7 cellular contexts compared by ENCODE assay signal in genomic region chr14:25464772-25465171, GRCh38.
"Had no signal": no experiment of that assay in that cellular context is flagged by ENCODE, and none has a peak within 500 bp of the region (broad histone marks: within the 10 kb centered on the region; RNA-seq: fewer than 3 reads in every experiment).

No MANE protein-coding gene starts in this region.

- ATAC-seq: K562 had no signal

- H3K4me3 ChIP-seq: K562 had no signal

- H3K9ac ChIP-seq: KMS-11 had no signal

- DNase-seq: IMR-90, KBM-7, KG1 had no signal

- H3K4me2 ChIP-seq: KMS-11 had no signal

- H3K27ac ChIP-seq: HL-60, KMS-11 had no signal

- FAIRE-seq: HTR-8/SVneo, K562 had no signal
